Comparison of ENCODE assay signal across 19 cellular contexts in the genomic region with DNA sequence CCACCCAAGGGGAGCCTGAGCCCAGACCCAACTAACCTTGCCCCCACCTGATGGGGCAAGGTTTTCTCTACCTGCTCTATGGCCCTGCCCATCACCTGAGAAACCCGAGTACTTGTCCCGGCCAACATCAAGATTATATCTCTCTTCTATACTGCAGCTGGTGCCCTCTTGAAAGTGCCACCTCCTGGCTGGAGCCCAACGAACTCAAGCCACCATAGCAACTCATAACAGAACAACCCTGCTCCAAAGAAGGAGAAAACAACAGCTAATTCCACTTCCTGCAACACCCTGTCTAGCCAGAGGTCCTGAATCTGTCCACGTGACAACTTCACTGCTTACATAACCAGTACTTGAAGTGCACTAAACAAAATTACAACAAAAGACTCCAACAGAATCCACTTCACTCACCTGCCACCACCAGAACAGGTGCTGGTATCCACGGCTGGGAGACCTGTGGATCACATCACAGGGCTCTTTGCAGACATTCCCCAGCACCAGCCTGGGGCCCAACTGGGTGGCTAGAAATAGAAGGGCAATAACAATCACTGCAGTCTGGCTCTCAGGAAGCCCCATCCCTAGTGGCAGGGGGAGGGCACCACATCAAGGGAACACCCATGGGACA. TPM values are rescaled to one million over a fixed set of nuclear protein-coding genes. Genes with fewer than 3 reads are reported as not detected.
DNase-seq lines count a peak whose midpoint lies in the region; ATAC-seq and TF ChIP-seq lines count a peak whose summit lies in the region.
"Had no signal": no experiment of that assay in that cellular context is flagged by ENCODE, and none has a peak within 500 bp of the region (broad histone marks: within the 10 kb centered on the region; RNA-seq: fewer than 3 reads in every experiment).

No MANE protein-coding gene starts in this region.

- ATAC-seq in lung (ENCODE audit: insufficient read depth, low FRiP score) = no peak
- no peak for ATAC-seq in HG03342 (IDR thresholded peaks at IDR 0.05; ENCODE audit: unreplicated experiment)
- ATAC-seq: right lobe of liver had no signal

- no peaks in the 10 kb centered on the region for H3K27me3 ChIP-seq in lung (ENCODE audit: control insufficient read depth, insufficient read depth)
- H3K27me3 ChIP-seq: right lobe of liver had no signal

- H3K27ac ChIP-seq in lung (ENCODE audit: low read depth in 1 of 2, low read length in 1 of 2) = peak overlapping the region in 1 of 2 donors; percentile 68
- H3K27ac ChIP-seq: right lobe of liver, RWPE1, thoracic aorta had no signal

- peaks cover 0 to 3% of the 10 kb centered on the region in 2 donors for H3K4me1 ChIP-seq in lung (ENCODE audit: control insufficient read depth in 2 of 2, insufficient read depth in 2 of 2, low read length in 2 of 2)
- H3K4me1 ChIP-seq: right lobe of liver had no signal

- no peaks in the 10 kb centered on the region for H3K36me3 ChIP-seq in lung (ENCODE audit: control insufficient read depth in 2 of 2, insufficient read depth in 2 of 2, low read length in 2 of 2)
- H3K36me3 ChIP-seq: right lobe of liver, thoracic aorta had no signal

- H3K9me3 ChIP-seq in lung (ENCODE audit: control insufficient read depth in 2 of 2, insufficient read depth in 1 of 2, low read length in 1 of 2) = peaks cover 0 to 4% of the 10 kb centered on the region in 2 donors
- H3K9me3 ChIP-seq: right lobe of liver had no signal

- WGBS in lung, 2 donors = 60 to 83% methylated on average over 5 of the region's 5 CpGs

- intact Hi-C loops in cardiac septum (cut with DNase I) = no loop called here

- DNase-seq in DMS153 treated with DMSO at 0.1 percent for 48 hours (lab: John Stamatoyannopoulos, UW; ENCODE audit: unreplicated experiment) = peak; percentile 67
- peak; percentile 78 for DNase-seq in NCI-H1105 (lab: John Stamatoyannopoulos, UW)
- peak; percentile 87 for DNase-seq in NCI-H510A (lab: John Stamatoyannopoulos, UW)
- peak; percentile 59 for DNase-seq in lung (ENCODE audit: low spot score)
- DNase-seq in cardiac septum (ENCODE audit: low spot score) = no peak
- DNase-seq in middle frontal gyrus (ENCODE audit: extremely low spot score, low spot score) = no peak
- DNase-seq: activated gamma-delta T cell treated with Interleukin-2 at 50 U/mL for 16 hours; activated T-cell treated with anti-CD3 and anti-CD28 coated beads, Interleukin-2, amount 50 U/mL, for 1 hour; CD8-positive, alpha-beta memory T cell; NCI-H1436; right lobe of liver; SK-N-SH; stimulated activated CD4-positive, alpha-beta T cell treated with anti-CD3 and anti-CD28 coated beads, Interleukin-12 subunit alpha, Interleukin-12 subunit beta, amount 100 ng/mL, for 4 hours; stimulated activated CD4-positive, alpha-beta T cell treated with anti-CD3 and anti-CD28 coated beads, Interleukin-4, amount 100 ng/mL, for 24 hours; stimulated activated naive CD4-positive, alpha-beta T cell; T-helper 2 cell had no signal

- no peak for TF ChIP-seq CTCF in lung (IDR thresholded peaks at IDR 0.05; ENCODE audit: control extremely low read depth, extremely low read depth)

- H3K4me3 ChIP-seq in lung = no peak overlapping the region
- H3K4me3 ChIP-seq: right lobe of liver, thoracic aorta had no signal

RNA-seq across cellular contexts. Expression of gene PIERCE2, which starts 49.2 kb away (rescaled TPM):
- total RNA-seq in lung (1 to 10 TPM; 5.7 to 5.9 TPM), cardiac septum (3.2 TPM)
- 10 to 100 TPM in 1 of 2 donors, 1 to 10 TPM in 1; 2.8 to 10.3 TPM for polyA plus RNA-seq in lung
- polyA plus RNA-seq: CD8-positive, alpha-beta memory T cell had no signal

RNA-seq across cellular contexts. Expression of gene CCPG1, which starts 49.4 kb away (rescaled TPM):
- 10 to 100 TPM; 60.7 to 75.0 TPM for total RNA-seq in lung
- polyA plus RNA-seq in lung = 10 to 100 TPM; 24.0 to 46.9 TPM
- 83.3 TPM for total RNA-seq in cardiac septum

RNA-seq across cellular contexts. Expression of gene DNAAF4, which starts 50.5 kb away (rescaled TPM):
- total RNA-seq in lung (1 to 10 TPM; 9.1 to 9.9 TPM), cardiac septum (0.32 TPM)
- polyA plus RNA-seq in lung = 1 to 10 TPM; 5.8 to 9.8 TPM
- polyA plus RNA-seq: CD8-positive, alpha-beta memory T cell had no signal

Comparison
In these comparisons a context has a peak if more than half of its experiments do, and no peak if none do; other contexts are left out.
1. DNase-seq: peak in DMS153 treated with DMSO at 0.1 percent for 48 hours (single experiment), NCI-H1105 (single experiment), NCI-H510A (single experiment) and lung (single experiment); none in cardiac septum (single experiment) and middle frontal gyrus (single experiment).